ENCODE assay signal across 29 cellular contexts in the genomic region with DNA sequence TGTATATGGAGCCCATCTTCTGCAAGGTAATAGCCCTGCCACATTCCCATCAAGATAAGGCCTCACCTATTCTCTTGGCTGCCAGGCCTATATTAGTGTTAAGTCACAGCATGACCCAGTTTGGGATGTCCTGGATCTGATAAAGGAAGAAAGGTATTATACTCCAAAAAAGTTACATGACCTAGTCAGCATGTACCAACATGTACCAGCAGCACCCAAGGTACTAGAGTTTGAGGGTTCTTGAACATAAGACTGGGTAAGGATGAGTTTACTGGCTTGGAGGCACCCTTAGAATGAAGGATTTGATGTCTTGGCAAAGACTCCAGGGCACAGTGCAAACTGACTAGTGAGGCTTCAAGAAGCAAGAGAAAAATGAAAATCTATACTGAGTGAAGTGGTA.
"Had no signal": no experiment of that assay in that cellular context is flagged by ENCODE, and none has a peak within 500 bp of the region (broad histone marks: within the 10 kb centered on the region; RNA-seq: fewer than 3 reads in every experiment).

No MANE protein-coding gene starts in this region.

- H3K4me1 ChIP-seq: ascending aorta, breast epithelium, esophagus muscularis mucosa, gastroesophageal sphincter had no signal

- ATAC-seq: activated CD4-positive, CD25-positive, alpha-beta regulatory T cell treated with anti-CD3 and anti-CD28 coated beads, Interleukin-2, amount 50 U/mL, for 24 hours; activated CD8-positive, alpha-beta T cell treated with anti-CD3 and anti-CD28 coated beads for 36 hours; activated T-cell treated with anti-CD3 and anti-CD28 coated beads, Interleukin-2, amount 50 U/mL, for 4 hours; activated T-helper 17 cell treated with anti-CD3 and anti-CD28 coated beads, Interleukin-2, amount 50 U/mL, for 72 hours; effector memory CD8-positive, alpha-beta T cell; gastroesophageal sphincter; heart right ventricle; T-helper 17 cell had no signal

- H3K4me3 ChIP-seq: ascending aorta, breast epithelium, coronary artery, esophagus muscularis mucosa, gastroesophageal sphincter, heart right ventricle, hepatocyte had no signal

- H3K4me2 ChIP-seq: hepatocyte had no signal

- H3K27me3 ChIP-seq: ascending aorta, breast epithelium, esophagus muscularis mucosa, gastroesophageal sphincter, heart right ventricle, hepatocyte had no signal

- H3K9me3 ChIP-seq: ascending aorta, breast epithelium had no signal

- H3K27ac ChIP-seq: ascending aorta, breast epithelium, coronary artery, esophagus muscularis mucosa, gastroesophageal sphincter, heart right ventricle, hepatocyte, WERI-Rb-1 had no signal

- H3K36me3 ChIP-seq: ascending aorta, breast epithelium, esophagus muscularis mucosa, gastroesophageal sphincter, heart right ventricle, WERI-Rb-1 had no signal

- DNase-seq: activated B cell treated with CpG ODN at 0.5 μM for 24 hours; activated CD4-positive, alpha-beta T cell treated with anti-CD3 and anti-CD28 coated beads for 48 hours; activated CD4-positive, alpha-beta T cell treated with anti-CD3 and anti-CD28 coated beads, Interleukin-2, amount 50 U/mL, for 1 hour; activated CD4-positive, alpha-beta T cell treated with anti-CD3 and anti-CD28 coated beads, Interleukin-2, amount 50 U/mL, for 48 hours; activated CD8-positive, alpha-beta memory T cell treated with anti-CD3 and anti-CD28 coated beads for 24 hours; activated CD8-positive, alpha-beta T cell treated with anti-CD3 and anti-CD28 coated beads for 36 hours; activated effector memory CD4-positive, alpha-beta T cell treated with Interleukin-2 at 50 U/mL for 16 hours; activated gamma-delta T cell treated with Interleukin-2 at 50 U/mL for 16 hours; activated naive CD4-positive, alpha-beta T cell treated with anti-CD3 and anti-CD28 coated beads, Interleukin-2, amount 50 U/mL, for 16 hours; activated naive CD4-positive, alpha-beta T cell treated with Interleukin-2 at 50 U/mL for 16 hours; activated naive CD8-positive, alpha-beta T cell treated with anti-CD3 and anti-CD28 coated beads, Interleukin-2, amount 10 ng/mL, durations not matched to agents 7 days and 5 days; activated T-cell treated with anti-CD3 and anti-CD28 coated beads, Interleukin-2, amount 50 U/mL, for 4 hours; dermis blood vessel endothelial cell; effector CD4-positive, alpha-beta T cell; effector memory CD8-positive, alpha-beta T cell; foreskin melanocyte; heart right ventricle; T-helper 1 cell; T-helper 17 cell; T1000; WERI-Rb-1 had no signal
